In the genomic region with DNA sequence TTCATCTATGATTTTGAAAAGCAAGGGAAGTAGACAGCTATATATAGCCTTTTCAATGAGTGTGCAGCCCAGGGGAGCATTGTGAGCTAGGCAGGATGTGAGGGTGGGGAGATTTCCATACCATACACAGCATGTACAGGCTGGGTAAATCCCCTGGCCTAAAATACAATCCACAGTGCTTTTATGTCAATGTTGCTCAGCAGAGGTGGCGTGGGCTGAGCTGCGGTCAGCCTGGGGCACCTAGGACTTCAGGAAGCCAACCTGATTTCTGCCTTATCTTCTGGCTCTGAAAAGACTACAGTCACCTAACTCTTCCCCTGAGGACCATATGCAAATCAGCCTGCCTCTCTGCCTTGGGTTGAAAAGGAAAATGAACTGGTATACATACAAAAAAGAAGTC, we compare ENCODE assay signal across 9 cellular contexts. TPM values are rescaled to one million over a fixed set of nuclear protein-coding genes. Genes with fewer than 3 reads are reported as not detected.
DNase-seq lines count a peak whose midpoint lies in the region; ATAC-seq, FAIRE-seq and TF ChIP-seq lines count a peak whose summit lies in the region.
"Had no signal": no experiment of that assay in that cellular context is flagged by ENCODE, and none has a peak within 500 bp of the region (broad histone marks: within the 10 kb centered on the region; RNA-seq: fewer than 3 reads in every experiment).

No MANE protein-coding gene starts in this region.

- H3K9me3 Mint-ChIP-seq in immature natural killer cell: no peaks in the 10 kb centered on the region

- peak; percentile 62 for DNase-seq in GM18507 (ENCODE audit: extremely low spot score, insufficient read length, low read depth)
- DNase-seq in activated CD4-positive, CD25-positive, alpha-beta regulatory T cell treated with anti-CD3 and anti-CD28 coated beads, Interleukin-2, amount 50 U/mL, for 72 hours: peak; percentile 77
- peak; percentile 35 to 44 (median 39) for DNase-seq in immature natural killer cell
- DNase-seq in anterior cingulate cortex (lab: John Stamatoyannopoulos, UW): no peak
- DNase-seq in NCI-H446 (lab: John Stamatoyannopoulos, UW): no peak
- no peak for DNase-seq in NOMO-1 (lab: John Stamatoyannopoulos, UW; ENCODE audit: unreplicated experiment in 2 of 2)
- DNase-seq in omental fat pad (ENCODE audit: low spot score): no peak

- peak; percentile 96 for ATAC-seq in HG02943 (IDR thresholded peaks at IDR 0.05; ENCODE audit: low read depth, unreplicated experiment)
- ATAC-seq in omental fat pad (ENCODE audit: low FRiP score): no peak

- H3K36me3 Mint-ChIP-seq in immature natural killer cell: no peaks in the 10 kb centered on the region

- FAIRE-seq in GM18507 (lab: Jason Lieb, UNC): peak; percentile 99

- H3K4me1 Mint-ChIP-seq in immature natural killer cell: peaks cover 16 to 21% of the 10 kb centered on the region in 2 donors

- peak overlapping the region; percentile 28 to 88 (median 74) for H3K27ac Mint-ChIP-seq in immature natural killer cell

- H3K4me3 Mint-ChIP-seq in immature natural killer cell: peak overlapping the region in 2 of 5 donors; percentile 14 to 57

- no peaks in the 10 kb centered on the region for H3K27me3 Mint-ChIP-seq in immature natural killer cell (ENCODE audit: low read depth in 3 of 3)

- no peak for TF ChIP-seq CTCF in omental fat pad (IDR thresholded peaks at IDR 0.05)

RNA-seq across cellular contexts. Expression of a gene that starts 6.3 kb away (rescaled TPM):
- polyA plus RNA-seq in immature natural killer cell: not detected
- total RNA-seq in omental fat pad: not detected
- total RNA-seq: epithelial cell of proximal tubule had no signal

RNA-seq across cellular contexts. Expression of a gene that starts 8.2 kb away (rescaled TPM):
- 10 to 100 TPM; 38.5 to 71.9 (median 54.6) TPM for polyA plus RNA-seq in immature natural killer cell
- 10 to 100 TPM in 1 of 4 donors, 1 to 10 TPM in 3; 2.0 to 17.2 (median 5.3) TPM for total RNA-seq in omental fat pad
- total RNA-seq: epithelial cell of proximal tubule had no signal

RNA-seq across cellular contexts. Expression of a gene that starts 29.7 kb away (rescaled TPM):
- 10 to 100 TPM; 14.6 to 17.9 (median 16.7) TPM for polyA plus RNA-seq in immature natural killer cell
- total RNA-seq in omental fat pad: 10 to 100 TPM in 1 of 4 donors, 1 to 10 TPM in 3; 7.1 to 14.5 (median 8.6) TPM

Comparison
In these comparisons a context has a peak if more than half of its experiments do, and no peak if none do; other contexts are left out.
1. DNase-seq: peak in GM18507 (single experiment), activated CD4-positive, CD25-positive, alpha-beta regulatory T cell treated with anti-CD3 and anti-CD28 coated beads, Interleukin-2, amount 50 U/mL, for 72 hours (single experiment) and immature natural killer cell (3 of 3); none in anterior cingulate cortex (0 of 58), NCI-H446 (0 of 2), NOMO-1 (0 of 2) and omental fat pad (single experiment).